8 cellular contexts compared by ENCODE assay signal in the genomic region with DNA sequence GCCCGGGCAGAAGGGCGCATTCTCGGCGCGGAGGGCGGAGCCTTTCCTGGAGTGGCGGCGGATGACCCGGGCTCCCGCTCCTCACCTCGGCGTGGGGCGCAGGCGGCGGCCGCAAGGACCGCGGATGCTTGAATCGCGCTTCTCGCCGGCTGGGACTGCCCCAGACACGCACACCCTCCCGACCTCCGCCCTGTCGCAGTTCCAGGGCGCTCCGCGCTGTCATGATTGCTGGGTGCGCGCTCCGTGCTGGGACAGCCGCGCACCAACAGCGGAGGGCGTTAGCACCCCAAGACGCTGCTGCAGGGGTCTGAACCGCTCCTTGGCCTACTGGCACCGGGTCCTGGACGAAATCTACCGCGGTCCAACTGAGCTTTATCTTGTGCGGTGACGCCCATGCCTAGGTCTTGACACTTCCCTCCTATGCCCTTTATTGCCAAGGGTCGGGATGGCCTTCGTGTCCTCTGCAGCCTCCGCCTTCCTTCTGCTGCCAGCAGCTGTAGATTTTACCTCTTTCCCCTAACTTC. TPM values are rescaled to one million over a fixed set of nuclear protein-coding genes. Genes with fewer than 3 reads are reported as not detected.
DNase-seq lines count a peak whose midpoint lies in the region; ATAC-seq and TF ChIP-seq lines count a peak whose summit lies in the region.

No MANE protein-coding gene starts in this region.

- H3K27ac ChIP-seq in left ventricle myocardium inferior (replicated peaks) (peak overlapping the region; percentile 25), rectal smooth muscle tissue (ENCODE audit: low read depth, low read length) (no peak overlapping the region)

- H3K9me3 ChIP-seq in left ventricle myocardium inferior (replicated peaks), result no peaks in the 10 kb centered on the region

- H3K4me1 ChIP-seq in left ventricle myocardium inferior (peaks cover 21% of the 10 kb centered on the region), rectal smooth muscle tissue (ENCODE audit: control insufficient read depth, insufficient read depth, low read length) (no peaks in the 10 kb centered on the region)

- H3K4me3 ChIP-seq in left ventricle myocardium inferior, result peak overlapping the region; percentile 66
- peak overlapping the region; percentile 58 for H3K4me3 ChIP-seq in rectal smooth muscle tissue (ENCODE audit: low read length)

- TF ChIP-seq CTCF in left ventricle myocardium inferior (IDR thresholded peaks at IDR 0.05; ENCODE audit: borderline replicate concordance), result no peak

- H3K27me3 ChIP-seq in left ventricle myocardium inferior (ENCODE audit: low read depth) (no peaks in the 10 kb centered on the region), rectal smooth muscle tissue (ENCODE audit: control insufficient read depth, insufficient read depth, low read length) (no peaks in the 10 kb centered on the region)

- ATAC-seq in GM18867 (IDR thresholded peaks at IDR 0.05; ENCODE audit: unreplicated experiment) (peak; percentile 77), HG02623 (IDR thresholded peaks at IDR 0.05; ENCODE audit: unreplicated experiment) (peak; percentile 45), HG02970 (IDR thresholded peaks at IDR 0.05; ENCODE audit: low FRiP score, unreplicated experiment) (no peak), GM21526 (IDR thresholded peaks at IDR 0.05; ENCODE audit: low FRiP score, unreplicated experiment) (no peak)

- peak; percentile 62 for DNase-seq in activated CD8-positive, alpha-beta memory T cell treated with anti-CD3 and anti-CD28 coated beads, Interleukin-2, amount 50 U/mL, for 48 hours
- DNase-seq in left ventricle myocardium inferior, result peak; percentile 28
- no peak for DNase-seq in OCI-M2 (lab: John Stamatoyannopoulos, UW; ENCODE audit: unreplicated experiment)

- intact Hi-C loops in left ventricle myocardium inferior (cut with micrococcal nuclease), result no loop called here

- no peak overlapping the region for H3K9ac ChIP-seq in rectal smooth muscle tissue (ENCODE audit: low read length)

- H3K36me3 ChIP-seq in left ventricle myocardium inferior, result no peaks in the 10 kb centered on the region
- no peaks in the 10 kb centered on the region for H3K36me3 ChIP-seq in rectal smooth muscle tissue (ENCODE audit: control insufficient read depth, insufficient read depth, low read length)

RNA-seq across cellular contexts. Expression of a gene that starts 43.3 kb away (rescaled TPM):
- 4.7 TPM for total RNA-seq in left ventricle myocardium inferior

Comparison
In these comparisons a context has a peak if more than half of its experiments do, and no peak if none do; other contexts are left out.
1. ATAC-seq: peak in GM18867 (single experiment) and HG02623 (single experiment); none in HG02970 (single experiment) and GM21526 (single experiment).